ENCODE assay signal across 1 cellular context in the genomic region with DNA sequence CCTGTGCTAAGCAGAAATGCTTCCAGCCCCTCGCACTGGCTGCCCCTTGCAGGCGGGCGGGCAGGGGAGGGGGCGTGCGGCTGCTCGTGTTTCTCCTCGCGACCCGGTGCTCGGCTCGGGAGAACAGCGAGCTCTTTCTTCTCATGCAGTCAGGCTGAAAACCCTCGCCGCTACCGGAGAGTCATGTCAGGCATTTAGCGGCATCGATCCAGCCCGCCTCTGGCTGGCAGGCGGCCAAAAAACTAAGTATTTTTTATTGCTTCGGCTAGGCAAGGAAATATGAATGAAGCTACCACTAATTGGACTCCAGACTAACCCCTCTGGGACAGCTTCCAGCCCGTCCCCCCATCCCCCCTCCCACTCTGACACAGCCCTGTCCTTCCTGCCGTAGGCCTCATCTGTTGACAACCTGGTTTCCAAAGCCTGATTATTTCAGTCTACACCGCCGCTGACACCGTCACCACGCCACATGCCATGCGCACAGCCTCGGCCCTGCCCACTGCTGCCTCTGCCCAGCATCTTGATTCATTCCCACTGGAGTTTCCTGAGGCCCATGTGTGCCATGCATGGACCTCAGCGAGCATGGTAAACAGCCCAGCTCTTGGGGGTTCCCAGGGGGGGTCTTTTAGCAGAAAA.
TF ChIP-seq lines count a peak whose summit lies in the region.

No MANE protein-coding gene starts in this region.

TF ChIP-seq in HEK293, 187 proteins besides CTCF, POLR2A, EP300 and RAD21 (continued from another document and continues in another):
- TF ChIP-seq ZBTB6 (tag by site-specific recombination; IDR thresholded peaks at IDR 0.05) (no peak), GLI2 (tag by site-specific recombination; IDR thresholded peaks at IDR 0.05; ENCODE audit: borderline replicate concordance, low read depth) (peak; percentile 67; the same call in 1 of the 2 replicates), ZNF544 (tag by site-specific recombination; IDR thresholded peaks at IDR 0.05) (no peak; the same call in none of the 2 replicates), ZNF274 (IDR thresholded peaks at IDR 0.05; ENCODE audit: low read length) (no peak), ZNF274 (tag by site-specific recombination; IDR thresholded peaks at IDR 0.05; ENCODE audit: borderline replicate concordance) (no peak), ZBTB8A (tag by site-specific recombination; IDR thresholded peaks at IDR 0.05) (peak; percentile 84), ZNF610 (tag by site-specific recombination; IDR thresholded peaks at IDR 0.05; ENCODE audit: borderline replicate concordance) (peak; percentile 86), ZNF114 (tag by site-specific recombination; IDR thresholded peaks at IDR 0.05) (no peak), ZNF416 (tag by site-specific recombination; IDR thresholded peaks at IDR 0.05) (no peak), MZF1 (tag by site-specific recombination; IDR thresholded peaks at IDR 0.05; ENCODE audit: borderline replicate concordance) (peak; percentile 84), ZNF248 (tag by site-specific recombination; IDR thresholded peaks at IDR 0.05) (no peak), ZNF513 (tag by site-specific recombination; IDR thresholded peaks at IDR 0.05) (peak; percentile 40; the same call in 1 of the 2 replicates), ZNF596 (tag by site-specific recombination; IDR thresholded peaks at IDR 0.05) (peak; percentile 82), ZSCAN16 (tag by site-specific recombination; IDR thresholded peaks at IDR 0.05) (peak; percentile 64; the same call in 1 of the 2 replicates), ZNF837 (tag by site-specific recombination; IDR thresholded peaks at IDR 0.05) (no peak), ZNF391 (tag by site-specific recombination; IDR thresholded peaks at IDR 0.05; ENCODE audit: borderline replicate concordance, low read depth) (peak; percentile 87; the same call in 1 of the 2 replicates), ZNF792 (tag by site-specific recombination; IDR thresholded peaks at IDR 0.05) (peak; percentile 83; the same call in 1 of the 2 replicates), ZNF24 (tag by site-specific recombination; IDR thresholded peaks at IDR 0.05) (peak; percentile 93), ZSCAN4 (tag by site-specific recombination; IDR thresholded peaks at IDR 0.05) (no peak), ZNF214 (tag by site-specific recombination; IDR thresholded peaks at IDR 0.05; ENCODE audit: borderline replicate concordance) (peak; percentile 79; the same call in 1 of the 2 replicates), ZNF426 (tag by site-specific recombination; IDR thresholded peaks at IDR 0.05) (no peak), KLF9 (tag by site-specific recombination; IDR thresholded peaks at IDR 0.05; ENCODE audit: low read depth) (peak; percentile 58; the same call in 1 of the 2 replicates), BCL11B (tag by site-specific recombination; IDR thresholded peaks at IDR 0.05; ENCODE audit: low read depth) (peak; percentile 89), ZNF121 (tag by site-specific recombination; IDR thresholded peaks at IDR 0.05) (no peak), ZFP3 (tag by site-specific recombination; IDR thresholded peaks at IDR 0.05; ENCODE audit: low read depth) (no peak; the same call in 1 of the 2 replicates), SETDB1 (IDR thresholded peaks at IDR 0.05; ENCODE audit: insufficient read length, low read length) (no peak), ZNF433 (tag by site-specific recombination; IDR thresholded peaks at IDR 0.05; ENCODE audit: low read depth) (no peak), ZNF521 (tag by site-specific recombination; IDR thresholded peaks at IDR 0.05) (no peak), ZNF830 (tag by site-specific recombination; IDR thresholded peaks at IDR 0.05; ENCODE audit: low read depth) (no peak), REST (tag by site-specific recombination; IDR thresholded peaks at IDR 0.05) (no peak), ZNF133 (tag by site-specific recombination; IDR thresholded peaks at IDR 0.05) (no peak), ZNF37A (tag by site-specific recombination; IDR thresholded peaks at IDR 0.05) (peak; percentile 93), ZNF239 (tag by site-specific recombination; IDR thresholded peaks at IDR 0.05) (no peak), ZNF266 (tag by site-specific recombination; IDR thresholded peaks at IDR 0.05; ENCODE audit: low read depth) (no peak), SALL2 (tag by site-specific recombination; IDR thresholded peaks at IDR 0.05; ENCODE audit: borderline replicate concordance) (no peak), ZNF670 (tag by site-specific recombination; IDR thresholded peaks at IDR 0.05; ENCODE audit: low read depth) (no peak), ZNF341 (tag by site-specific recombination; IDR thresholded peaks at IDR 0.05; ENCODE audit: low read depth) (peak; percentile 84), ZNF354C (tag by site-specific recombination; IDR thresholded peaks at IDR 0.05; ENCODE audit: borderline replicate concordance, low read depth) (no peak), ZNF488 (tag by site-specific recombination; IDR thresholded peaks at IDR 0.05) (0 out of 2 replicates have a peak, but pooled peaks have one; percentile 45), KLF16 (tag by site-specific recombination; IDR thresholded peaks at IDR 0.05) (peak; percentile 85; the same call in 1 of the 2 replicates), RBAK (tag by site-specific recombination; IDR thresholded peaks at IDR 0.05) (no peak), ZNF629 (tag by site-specific recombination; IDR thresholded peaks at IDR 0.05) (peak; percentile 94), ZNF138 (tag by site-specific recombination; IDR thresholded peaks at IDR 0.05; ENCODE audit: borderline replicate concordance) (no peak), ZBTB7A (tag by site-specific recombination; IDR thresholded peaks at IDR 0.05; ENCODE audit: low read depth) (no peak), ZNF146 (tag by site-specific recombination; IDR thresholded peaks at IDR 0.05) (0 out of 2 replicates have a peak, but pooled peaks have one; percentile 11)
- TF ChIP-seq, protein P1, sequence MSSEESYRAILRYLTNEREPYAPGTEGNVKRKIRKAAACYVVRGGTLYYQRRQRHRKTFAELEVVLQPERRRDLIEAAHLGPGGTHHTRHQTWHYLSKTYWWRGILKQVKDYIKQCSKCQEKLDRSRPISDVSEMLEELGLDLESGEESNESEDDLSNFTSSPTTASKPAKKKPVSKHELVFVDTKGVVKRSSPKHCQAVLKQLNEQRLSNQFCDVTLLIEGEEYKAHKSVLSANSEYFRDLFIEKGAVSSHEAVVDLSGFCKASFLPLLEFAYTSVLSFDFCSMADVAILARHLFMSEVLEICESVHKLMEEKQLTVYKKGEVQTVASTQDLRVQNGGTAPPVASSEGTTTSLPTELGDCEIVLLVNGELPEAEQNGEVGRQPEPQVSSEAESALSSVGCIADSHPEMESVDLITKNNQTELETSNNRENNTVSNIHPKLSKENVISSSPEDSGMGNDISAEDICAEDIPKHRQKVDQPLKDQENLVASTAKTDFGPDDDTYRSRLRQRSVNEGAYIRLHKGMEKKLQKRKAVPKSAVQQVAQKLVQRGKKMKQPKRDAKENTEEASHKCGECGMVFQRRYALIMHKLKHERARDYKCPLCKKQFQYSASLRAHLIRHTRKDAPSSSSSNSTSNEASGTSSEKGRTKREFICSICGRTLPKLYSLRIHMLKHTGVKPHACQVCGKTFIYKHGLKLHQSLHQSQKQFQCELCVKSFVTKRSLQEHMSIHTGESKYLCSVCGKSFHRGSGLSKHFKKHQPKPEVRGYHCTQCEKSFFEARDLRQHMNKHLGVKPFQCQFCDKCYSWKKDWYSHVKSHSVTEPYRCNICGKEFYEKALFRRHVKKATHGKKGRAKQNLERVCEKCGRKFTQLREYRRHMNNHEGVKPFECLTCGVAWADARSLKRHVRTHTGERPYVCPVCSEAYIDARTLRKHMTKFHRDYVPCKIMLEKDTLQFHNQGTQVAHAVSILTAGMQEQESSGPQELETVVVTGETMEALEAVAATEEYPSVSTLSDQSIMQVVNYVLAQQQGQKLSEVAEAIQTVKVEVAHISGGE (tag by site-specific recombination; conservative IDR thresholded peaks at IDR 0.05; ENCODE audit: low read depth), result no peak; the same call in 1 of the 2 replicates
- TF ChIP-seq, protein P2, sequence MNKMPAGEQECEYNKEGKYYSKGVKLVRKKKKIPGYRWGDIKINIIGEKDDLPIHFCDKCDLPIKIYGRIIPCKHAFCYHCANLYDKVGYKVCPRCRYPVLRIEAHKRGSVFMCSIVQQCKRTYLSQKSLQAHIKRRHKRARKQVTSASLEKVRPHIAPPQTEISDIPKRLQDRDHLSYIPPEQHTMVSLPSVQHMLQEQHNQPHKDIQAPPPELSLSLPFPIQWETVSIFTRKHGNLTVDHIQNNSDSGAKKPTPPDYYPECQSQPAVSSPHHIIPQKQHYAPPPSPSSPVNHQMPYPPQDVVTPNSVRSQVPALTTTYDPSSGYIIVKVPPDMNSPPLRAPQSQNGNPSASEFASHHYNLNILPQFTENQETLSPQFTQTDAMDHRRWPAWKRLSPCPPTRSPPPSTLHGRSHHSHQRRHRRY (tag by site-specific recombination; IDR thresholded peaks at IDR 0.05), result no peak
- TF ChIP-seq, protein P3, sequence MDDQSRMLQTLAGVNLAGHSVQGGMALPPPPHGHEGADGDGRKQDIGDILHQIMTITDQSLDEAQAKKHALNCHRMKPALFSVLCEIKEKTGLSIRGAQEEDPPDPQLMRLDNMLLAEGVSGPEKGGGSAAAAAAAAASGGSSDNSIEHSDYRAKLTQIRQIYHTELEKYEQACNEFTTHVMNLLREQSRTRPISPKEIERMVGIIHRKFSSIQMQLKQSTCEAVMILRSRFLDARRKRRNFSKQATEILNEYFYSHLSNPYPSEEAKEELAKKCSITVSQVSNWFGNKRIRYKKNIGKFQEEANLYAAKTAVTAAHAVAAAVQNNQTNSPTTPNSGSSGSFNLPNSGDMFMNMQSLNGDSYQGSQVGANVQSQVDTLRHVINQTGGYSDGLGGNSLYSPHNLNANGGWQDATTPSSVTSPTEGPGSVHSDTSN (CRISPR knock-in tag; IDR thresholded peaks at IDR 0.05), result no peak
